ENCODE assay signal across 11 cellular contexts in the genomic region with DNA sequence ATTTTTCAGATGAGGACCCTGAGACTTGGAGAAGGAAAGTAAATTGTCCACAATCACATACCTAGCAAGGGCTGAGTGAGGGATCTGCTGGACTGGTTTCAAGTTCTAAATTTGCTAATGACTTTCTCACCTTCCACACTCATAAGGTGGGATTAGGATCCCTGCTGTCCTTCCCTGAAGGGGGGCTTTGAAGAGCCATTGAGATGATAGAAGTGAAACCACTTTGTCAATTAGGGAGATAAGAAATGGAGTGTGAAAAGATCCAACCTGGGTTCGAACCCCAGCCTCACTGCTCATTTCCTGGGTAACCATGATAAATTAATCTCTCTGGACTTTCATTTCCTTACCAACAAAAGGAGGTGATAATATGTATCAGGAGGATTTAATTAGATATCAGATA. TPM values are rescaled to one million over a fixed set of nuclear protein-coding genes. Genes with fewer than 3 reads are reported as not detected.
"Had no signal": no experiment of that assay in that cellular context is flagged by ENCODE, and none has a peak within 500 bp of the region (broad histone marks: within the 10 kb centered on the region; RNA-seq: fewer than 3 reads in every experiment).

No MANE protein-coding gene starts in this region.

- ATAC-seq: GM23338, HCT116 had no signal

- H3K4me3 ChIP-seq: GM23248, GM23338, HAP-1 had no signal

- H3K36me3 ChIP-seq: HAP-1 had no signal

- H2AFZ ChIP-seq: GM23248, GM23338 had no signal

- H3K27ac Mint-ChIP-seq: GM23338, H9, HFFc6 had no signal

- H3K27ac ChIP-seq: GM23248 had no signal

- H3K9me3 ChIP-seq: HAP-1 had no signal

- H3K4me2 ChIP-seq: GM23338 had no signal

- H3K4me1 Mint-ChIP-seq: GM23338 had no signal

- H3K9ac ChIP-seq: GM23248 had no signal

- H3K4me1 ChIP-seq: HAP-1 had no signal

- H3K4me3 Mint-ChIP-seq: GM23338, H9, HFFc6 had no signal

- DNase-seq: GM23248, GOT3, H7, H9, HCEC 1CT, HFFc6 had no signal

- H3K9me3 Mint-ChIP-seq: GM23338 had no signal

RNA-seq across cellular contexts. Expression of a gene that starts 32.7 kb away (rescaled TPM):
- total RNA-seq: GM23248, H1, H4, H9 had no signal
- polyA plus RNA-seq: GM23248, GM23338 had no signal
